Comparison of ENCODE assay signal across 1 cellular context in genomic region chr1:40383488-40384412, GRCh38.
TF ChIP-seq lines count a peak whose summit lies in the region.

No MANE protein-coding gene starts in this region.

TF ChIP-seq in K562, 482 proteins besides CTCF, POLR2A, EP300 and RAD21 (continued from another document and continues in another):
- TF ChIP-seq AFF1 (IDR thresholded peaks at IDR 0.05; ENCODE audit: low read depth in 1 of 2, partially characterized antibody in 2 of 2) (peak in 1 of 2 experiments; percentile 21), E2F8 (IDR thresholded peaks at IDR 0.05; ENCODE audit: low read depth, partially characterized antibody) (no peak), ZNF77 (CRISPR knock-in tag; IDR thresholded peaks at IDR 0.05) (no peak), ZNF133 (CRISPR knock-in tag; IDR thresholded peaks at IDR 0.05) (no peak), ZEB2 (IDR thresholded peaks at IDR 0.05) (no peak; the same call in 1 of the 2 replicates), ZNF277 (CRISPR knock-in tag; IDR thresholded peaks at IDR 0.05; ENCODE audit: borderline replicate concordance) (no peak), NFXL1 (CRISPR knock-in tag; IDR thresholded peaks at IDR 0.05) (no peak), RBM34 (IDR thresholded peaks at IDR 0.05; ENCODE audit: borderline replicate concordance, insufficient read depth, low read length) (no peak), TCF7 (IDR thresholded peaks at IDR 0.05; ENCODE audit: borderline replicate concordance) (no peak), USF1 (CRISPR knock-in tag; IDR thresholded peaks at IDR 0.05) (no peak), HNRNPH1 (optimal IDR thresholded peaks at IDR 0.05; ENCODE audit: low read depth, low read length) (no peak), ZBTB9 (CRISPR knock-in tag; IDR thresholded peaks at IDR 0.05) (no peak), ETV6 (IDR thresholded peaks at IDR 0.05; ENCODE audit: borderline replicate concordance in 1 of 2, low read depth in 2 of 2, low read length in 1 of 2) (no peak), ETV6 (CRISPR knock-in tag; IDR thresholded peaks at IDR 0.05; ENCODE audit: borderline replicate concordance) (no peak), YY1 (IDR thresholded peaks at IDR 0.05; ENCODE audit: borderline replicate concordance in 1 of 3, control insufficient read depth in 1 of 3, extremely low read depth in 1 of 3, insufficient read depth in 3 of 3, insufficient read length in 1 of 3, insufficient replicate concordance in 2 of 3, low read depth in 1 of 3, low read length in 2 of 3) (no peak), BRF1 (IDR thresholded peaks at IDR 0.05; ENCODE audit: borderline replicate concordance, extremely low read depth, insufficient read length) (no peak), ZBTB49 (CRISPR knock-in tag; IDR thresholded peaks at IDR 0.05; ENCODE audit: borderline replicate concordance) (no peak), SNAPC5 (CRISPR knock-in tag; IDR thresholded peaks at IDR 0.05) (no peak), ZHX1 (conservative IDR thresholded peaks at IDR 0.05; ENCODE audit: low read length) (no peak), CXXC5 (CRISPR knock-in tag; IDR thresholded peaks at IDR 0.05) (peak; percentile 12), DIDO1 (tag; IDR thresholded peaks at IDR 0.05; ENCODE audit: low read depth) (0 out of 2 replicates have a peak, but pooled peaks have one; percentile 13), ZBTB34 (CRISPR knock-in tag; IDR thresholded peaks at IDR 0.05) (no peak), SFPQ (IDR thresholded peaks at IDR 0.05; ENCODE audit: low read depth, low read length) (no peak), SAP30 (IDR thresholded peaks at IDR 0.05; ENCODE audit: borderline replicate concordance, insufficient read depth, low read depth, low read length, poor library complexity, severe bottlenecking) (no peak), HDAC1 (IDR thresholded peaks at IDR 0.05) (peak in 1 of 2 experiments; percentile 59; a peak in 2 of 4 replicates), PHTF2 (CRISPR knock-in tag; IDR thresholded peaks at IDR 0.05) (no peak), TSC22D4 (tag; IDR thresholded peaks at IDR 0.05) (no peak), ZNF41 (CRISPR knock-in tag; conservative IDR thresholded peaks at IDR 0.05) (no peak), FIP1L1 (IDR thresholded peaks at IDR 0.05; ENCODE audit: low read depth, low read length, poor library complexity, severe bottlenecking) (no peak), RAD51 (IDR thresholded peaks at IDR 0.05; ENCODE audit: borderline replicate concordance, low read depth) (no peak), ZNF584 (CRISPR knock-in tag; IDR thresholded peaks at IDR 0.05; ENCODE audit: low read depth) (no peak; the same call in 1 of the 2 replicates), TOE1 (IDR thresholded peaks at IDR 0.05; ENCODE audit: borderline replicate concordance) (no peak), TOE1 (CRISPR knock-in tag; IDR thresholded peaks at IDR 0.05; ENCODE audit: borderline replicate concordance, low read depth) (no peak), CBFA2T3 (IDR thresholded peaks at IDR 0.05) (peak; percentile 83), ZFP36 (IDR thresholded peaks at IDR 0.05; ENCODE audit: low read depth, low read length, partially characterized antibody) (no peak), ZBTB43 (CRISPR knock-in tag; IDR thresholded peaks at IDR 0.05) (no peak)
